In the genomic region with DNA sequence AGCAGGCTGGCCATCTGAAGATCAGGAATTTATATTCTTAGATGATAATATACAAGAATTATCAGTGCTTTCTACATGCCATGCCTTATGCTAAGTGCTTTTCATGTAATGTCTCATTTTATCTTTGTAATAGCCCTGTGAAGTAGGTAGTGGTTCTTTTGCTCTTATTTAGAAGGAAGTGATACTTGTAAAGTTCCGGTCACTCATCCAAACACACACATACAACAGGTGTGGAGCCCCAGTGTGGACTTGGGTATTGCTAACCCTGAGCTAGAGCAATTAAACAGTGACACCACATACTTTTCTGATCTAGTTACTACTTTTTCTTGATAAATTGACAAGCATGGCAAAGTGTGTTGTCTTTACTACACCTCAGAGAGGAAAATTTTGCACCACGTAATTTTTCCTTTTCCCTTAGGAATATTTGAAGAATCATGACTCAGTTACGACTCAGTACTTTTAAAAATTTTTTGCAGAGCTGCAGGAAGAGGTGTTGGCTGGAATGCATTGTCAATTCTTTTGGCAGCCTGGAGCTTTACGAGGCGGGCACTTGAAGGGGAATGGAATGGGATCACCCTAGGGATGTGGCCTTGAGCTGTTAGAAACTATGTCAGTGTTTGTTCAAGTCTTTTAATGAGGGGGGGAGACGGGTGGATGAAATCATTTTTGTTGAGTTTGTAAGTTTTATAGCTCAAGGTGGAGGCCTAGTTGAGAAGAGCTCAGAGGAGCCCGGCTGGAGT, we compare ENCODE assay signal across 1 cellular context.
TF ChIP-seq lines count a peak whose summit lies in the region.

No MANE protein-coding gene starts in this region.

TF ChIP-seq in HEK293, 187 proteins besides CTCF, POLR2A, EP300 and RAD21 (continued from another document):
- TF ChIP-seq, protein P1, sequence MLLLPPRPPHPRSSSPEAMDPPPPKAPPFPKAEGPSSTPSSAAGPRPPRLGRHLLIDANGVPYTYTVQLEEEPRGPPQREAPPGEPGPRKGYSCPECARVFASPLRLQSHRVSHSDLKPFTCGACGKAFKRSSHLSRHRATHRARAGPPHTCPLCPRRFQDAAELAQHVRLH (tag by site-specific recombination; IDR thresholded peaks at IDR 0.05), result peak; percentile 79
- TF ChIP-seq HOXD13 (CRISPR knock-in tag; IDR thresholded peaks at IDR 0.05; ENCODE audit: borderline replicate concordance) (peak; percentile 93), ZNF341 (tag by site-specific recombination; IDR thresholded peaks at IDR 0.05; ENCODE audit: low read depth) (peak; percentile 44; the same call in 1 of the 2 replicates), HOXC10 (CRISPR knock-in tag; IDR thresholded peaks at IDR 0.05) (no peak), OSR2 (tag by site-specific recombination; IDR thresholded peaks at IDR 0.05) (peak; percentile 74), ZNF146 (tag by site-specific recombination; IDR thresholded peaks at IDR 0.05) (no peak), ZNF266 (tag by site-specific recombination; IDR thresholded peaks at IDR 0.05; ENCODE audit: low read depth) (no peak), FEZF1 (tag by site-specific recombination; IDR thresholded peaks at IDR 0.05) (peak; percentile 96), SP7 (tag by site-specific recombination; IDR thresholded peaks at IDR 0.05) (no peak)
